16 cellular contexts compared by ENCODE assay signal in the genomic region with DNA sequence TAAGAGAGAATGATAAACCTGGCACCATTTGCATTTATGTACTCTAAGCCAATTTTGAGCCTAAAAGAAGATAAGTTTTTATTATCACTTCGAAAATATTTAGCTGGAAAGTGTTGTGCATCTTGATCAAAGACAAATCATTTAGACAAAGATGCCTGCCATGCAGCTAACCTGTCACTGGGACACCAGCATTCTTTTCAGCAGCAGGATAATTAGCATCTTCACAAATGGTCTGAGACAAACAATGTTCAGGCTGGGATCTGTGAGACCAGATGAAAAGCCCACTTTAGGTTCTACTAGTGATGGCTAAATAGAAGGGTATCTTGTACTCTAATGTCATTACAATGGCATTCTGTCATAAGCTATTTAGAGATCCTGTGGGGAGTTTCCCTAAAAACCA. TPM values are rescaled to one million over a fixed set of nuclear protein-coding genes. Genes with fewer than 3 reads are reported as not detected.
DNase-seq lines count a peak whose midpoint lies in the region; ATAC-seq and TF ChIP-seq lines count a peak whose summit lies in the region.
"Had no signal": no experiment of that assay in that cellular context is flagged by ENCODE, and none has a peak within 500 bp of the region (broad histone marks: within the 10 kb centered on the region; RNA-seq: fewer than 3 reads in every experiment).

No MANE protein-coding gene starts in this region.

- no peaks in the 10 kb centered on the region for H3K36me3 ChIP-seq in BLaER1

- DNase-seq in CD4-positive, alpha-beta T cell = no peak
- DNase-seq in NB4 (ENCODE audit: low read depth) (no peak), neural crest cell (ENCODE audit: low read depth, low spot score) (no peak), NCI-H2171 (lab: John Stamatoyannopoulos, UW) (no peak), NCI-H1092 (lab: John Stamatoyannopoulos, UW) (no peak), DMS79 treated with DMSO at 0.1 percent for 48 hours (lab: John Stamatoyannopoulos, UW) (no peak), RKO (ENCODE audit: low spot score) (no peak)
- DNase-seq: ACHN; Caco-2; CD8-positive, alpha-beta memory T cell; DMS53; HCEC 1CT; HFFc6 had no signal

- H3K9me3 ChIP-seq in BLaER1 = no peaks in the 10 kb centered on the region
- no peaks in the 10 kb centered on the region for H3K9me3 ChIP-seq in CD4-positive, alpha-beta T cell (ENCODE audit: control insufficient read depth, low read length)
- H3K9me3 ChIP-seq: Caco-2 had no signal

- H3K4me3 ChIP-seq in BLaER1 (no peak overlapping the region), NB4 (ENCODE audit: low read depth, low read length) (peak overlapping the region; percentile 77)

- POLR2A ChIA-PET in CD4-positive, alpha-beta T cell (lab: Charles Lee) = interaction anchor here (7.4 kb wide), 1 partner anchor 21 kb away, joined by 61 read pairs; no protein-coding TSS in a partner anchor

- no peak for TF ChIP-seq CTCF in CD4-positive, alpha-beta T cell (IDR thresholded peaks at IDR 0.05)
- TF ChIP-seq CTCF in NB4 (IDR thresholded peaks at IDR 0.05; ENCODE audit: low read depth, low read length) = no peak
- TF ChIP-seq CTCF in neural crest cell (conservative IDR thresholded peaks at IDR 0.05) = no peak

- no peak overlapping the region for H3K9ac ChIP-seq in BLaER1

- H3K9me3 Mint-ChIP-seq in CD4-positive, alpha-beta T cell = no peaks in the 10 kb centered on the region
- H3K9me3 Mint-ChIP-seq in neural crest cell = peaks cover 4% of the 10 kb centered on the region
- H3K9me3 Mint-ChIP-seq: CD8-positive, alpha-beta memory T cell had no signal

- peaks cover 20% of the 10 kb centered on the region for H3K4me1 ChIP-seq in BLaER1
- H3K4me1 ChIP-seq: Caco-2 had no signal

- H3K27me3 ChIP-seq in BLaER1 = peaks cover 12% of the 10 kb centered on the region
- H3K27me3 ChIP-seq in CD4-positive, alpha-beta T cell (ENCODE audit: control insufficient read depth, insufficient read depth, low read length) = no peaks in the 10 kb centered on the region

- TF ChIP-seq POLR2A in NB4 (IDR thresholded peaks at IDR 0.05; ENCODE audit: extremely low read depth, insufficient read length) = no peak

- peak overlapping the region; percentile 67 for H3K4me3 Mint-ChIP-seq in CD4-positive, alpha-beta T cell
- peak overlapping the region; percentile 47 for H3K4me3 Mint-ChIP-seq in neural crest cell

- intact Hi-C loops in CD4-positive, alpha-beta T cell (cut with DNase I, micrococcal nuclease) = loop anchor here (5.0 to 10.0 kb wide), 3 partner anchors 77 to 850 kb away; a partner anchor contains a TSS

- H3K36me3 Mint-ChIP-seq in CD4-positive, alpha-beta T cell (ENCODE audit: low read depth) = peaks cover 5% of the 10 kb centered on the region
- H3K36me3 Mint-ChIP-seq in neural crest cell (ENCODE audit: low read depth) = peaks cover 4% of the 10 kb centered on the region

- H3K4me1 Mint-ChIP-seq in CD4-positive, alpha-beta T cell (ENCODE audit: low read depth) = peaks cover 16% of the 10 kb centered on the region
- peaks cover 24% of the 10 kb centered on the region for H3K4me1 Mint-ChIP-seq in neural crest cell

- no peak overlapping the region for H3K27ac Mint-ChIP-seq in CD4-positive, alpha-beta T cell
- no peak overlapping the region for H3K27ac Mint-ChIP-seq in neural crest cell (ENCODE audit: unreplicated experiment)

- CTCF ChIA-PET in CD4-positive, alpha-beta T cell (lab: Charles Lee) = interaction anchor here (1.1 kb wide), 1 partner anchor 79 kb away, joined by 3 read pairs; no protein-coding TSS in a partner anchor

- peaks cover 6% of the 10 kb centered on the region; the same call in 1 of the 2 replicates for H4K20me1 ChIP-seq in BLaER1

- peaks cover 2% of the 10 kb centered on the region for H3K27me3 Mint-ChIP-seq in CD4-positive, alpha-beta T cell
- peaks cover 94% of the 10 kb centered on the region for H3K27me3 Mint-ChIP-seq in neural crest cell (ENCODE audit: low read depth)

- H3K27ac ChIP-seq in BLaER1 = no peak overlapping the region
- no peak overlapping the region for H3K27ac ChIP-seq in CD4-positive, alpha-beta T cell (ENCODE audit: low read depth, low read length)
- H3K27ac ChIP-seq: C4-2B had no signal

- peak overlapping the region; percentile 94; the same call in 1 of the 2 replicates for H3K4me2 ChIP-seq in BLaER1

- ATAC-seq in CD4-positive, alpha-beta T cell (ENCODE audit: poor library complexity) = no peak
- ATAC-seq: HepG2 had no signal

RNA-seq across cellular contexts. Expression of a gene that starts 7.1 kb away (rescaled TPM):
- total RNA-seq in CD4-positive, alpha-beta T cell = 1 to 10 TPM; 4.2 to 5.1 TPM
- 2.6 and 2.9 TPM in 2 replicates for total RNA-seq in neural crest cell
- total RNA-seq: Caco-2, HepG2 had no signal
